ENCODE assay signal across 1 cellular context in the genomic region with DNA sequence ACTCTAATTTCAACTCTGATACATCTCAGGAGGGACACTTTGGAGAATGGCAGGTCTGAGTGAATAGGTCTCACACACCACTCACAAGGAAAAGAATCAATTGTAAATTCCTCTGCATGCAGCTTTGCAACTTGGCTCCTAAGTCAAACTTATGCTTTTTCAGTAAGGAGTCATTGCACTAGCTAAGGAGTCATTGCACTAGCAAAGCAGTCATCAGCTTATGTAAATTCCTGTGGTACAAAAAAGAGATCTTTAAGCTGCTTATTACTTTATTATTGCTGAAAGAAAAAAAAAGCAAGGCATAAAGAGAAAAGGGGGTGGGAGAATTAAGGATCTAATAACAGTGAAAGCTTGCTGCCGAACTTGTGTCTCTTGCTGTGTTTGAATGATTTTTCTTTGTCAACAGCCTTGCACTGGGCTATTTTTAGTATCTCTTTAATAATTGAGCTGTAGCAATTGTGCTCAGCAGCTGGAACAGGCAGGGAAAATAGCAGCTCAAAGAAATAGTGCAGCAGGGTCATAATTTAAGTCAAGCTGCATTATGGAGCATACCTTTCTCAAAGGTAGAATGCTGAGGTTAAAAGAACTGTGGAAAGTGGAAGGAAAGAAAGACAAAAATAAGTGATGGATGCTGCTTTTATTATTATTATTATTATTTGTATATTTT.
TF ChIP-seq lines count a peak whose summit lies in the region.

No MANE protein-coding gene starts in this region.

TF ChIP-seq in GM23338, 12 proteins besides CTCF, POLR2A, EP300 and RAD21 (continued from another document):
- TF ChIP-seq, protein P1, sequence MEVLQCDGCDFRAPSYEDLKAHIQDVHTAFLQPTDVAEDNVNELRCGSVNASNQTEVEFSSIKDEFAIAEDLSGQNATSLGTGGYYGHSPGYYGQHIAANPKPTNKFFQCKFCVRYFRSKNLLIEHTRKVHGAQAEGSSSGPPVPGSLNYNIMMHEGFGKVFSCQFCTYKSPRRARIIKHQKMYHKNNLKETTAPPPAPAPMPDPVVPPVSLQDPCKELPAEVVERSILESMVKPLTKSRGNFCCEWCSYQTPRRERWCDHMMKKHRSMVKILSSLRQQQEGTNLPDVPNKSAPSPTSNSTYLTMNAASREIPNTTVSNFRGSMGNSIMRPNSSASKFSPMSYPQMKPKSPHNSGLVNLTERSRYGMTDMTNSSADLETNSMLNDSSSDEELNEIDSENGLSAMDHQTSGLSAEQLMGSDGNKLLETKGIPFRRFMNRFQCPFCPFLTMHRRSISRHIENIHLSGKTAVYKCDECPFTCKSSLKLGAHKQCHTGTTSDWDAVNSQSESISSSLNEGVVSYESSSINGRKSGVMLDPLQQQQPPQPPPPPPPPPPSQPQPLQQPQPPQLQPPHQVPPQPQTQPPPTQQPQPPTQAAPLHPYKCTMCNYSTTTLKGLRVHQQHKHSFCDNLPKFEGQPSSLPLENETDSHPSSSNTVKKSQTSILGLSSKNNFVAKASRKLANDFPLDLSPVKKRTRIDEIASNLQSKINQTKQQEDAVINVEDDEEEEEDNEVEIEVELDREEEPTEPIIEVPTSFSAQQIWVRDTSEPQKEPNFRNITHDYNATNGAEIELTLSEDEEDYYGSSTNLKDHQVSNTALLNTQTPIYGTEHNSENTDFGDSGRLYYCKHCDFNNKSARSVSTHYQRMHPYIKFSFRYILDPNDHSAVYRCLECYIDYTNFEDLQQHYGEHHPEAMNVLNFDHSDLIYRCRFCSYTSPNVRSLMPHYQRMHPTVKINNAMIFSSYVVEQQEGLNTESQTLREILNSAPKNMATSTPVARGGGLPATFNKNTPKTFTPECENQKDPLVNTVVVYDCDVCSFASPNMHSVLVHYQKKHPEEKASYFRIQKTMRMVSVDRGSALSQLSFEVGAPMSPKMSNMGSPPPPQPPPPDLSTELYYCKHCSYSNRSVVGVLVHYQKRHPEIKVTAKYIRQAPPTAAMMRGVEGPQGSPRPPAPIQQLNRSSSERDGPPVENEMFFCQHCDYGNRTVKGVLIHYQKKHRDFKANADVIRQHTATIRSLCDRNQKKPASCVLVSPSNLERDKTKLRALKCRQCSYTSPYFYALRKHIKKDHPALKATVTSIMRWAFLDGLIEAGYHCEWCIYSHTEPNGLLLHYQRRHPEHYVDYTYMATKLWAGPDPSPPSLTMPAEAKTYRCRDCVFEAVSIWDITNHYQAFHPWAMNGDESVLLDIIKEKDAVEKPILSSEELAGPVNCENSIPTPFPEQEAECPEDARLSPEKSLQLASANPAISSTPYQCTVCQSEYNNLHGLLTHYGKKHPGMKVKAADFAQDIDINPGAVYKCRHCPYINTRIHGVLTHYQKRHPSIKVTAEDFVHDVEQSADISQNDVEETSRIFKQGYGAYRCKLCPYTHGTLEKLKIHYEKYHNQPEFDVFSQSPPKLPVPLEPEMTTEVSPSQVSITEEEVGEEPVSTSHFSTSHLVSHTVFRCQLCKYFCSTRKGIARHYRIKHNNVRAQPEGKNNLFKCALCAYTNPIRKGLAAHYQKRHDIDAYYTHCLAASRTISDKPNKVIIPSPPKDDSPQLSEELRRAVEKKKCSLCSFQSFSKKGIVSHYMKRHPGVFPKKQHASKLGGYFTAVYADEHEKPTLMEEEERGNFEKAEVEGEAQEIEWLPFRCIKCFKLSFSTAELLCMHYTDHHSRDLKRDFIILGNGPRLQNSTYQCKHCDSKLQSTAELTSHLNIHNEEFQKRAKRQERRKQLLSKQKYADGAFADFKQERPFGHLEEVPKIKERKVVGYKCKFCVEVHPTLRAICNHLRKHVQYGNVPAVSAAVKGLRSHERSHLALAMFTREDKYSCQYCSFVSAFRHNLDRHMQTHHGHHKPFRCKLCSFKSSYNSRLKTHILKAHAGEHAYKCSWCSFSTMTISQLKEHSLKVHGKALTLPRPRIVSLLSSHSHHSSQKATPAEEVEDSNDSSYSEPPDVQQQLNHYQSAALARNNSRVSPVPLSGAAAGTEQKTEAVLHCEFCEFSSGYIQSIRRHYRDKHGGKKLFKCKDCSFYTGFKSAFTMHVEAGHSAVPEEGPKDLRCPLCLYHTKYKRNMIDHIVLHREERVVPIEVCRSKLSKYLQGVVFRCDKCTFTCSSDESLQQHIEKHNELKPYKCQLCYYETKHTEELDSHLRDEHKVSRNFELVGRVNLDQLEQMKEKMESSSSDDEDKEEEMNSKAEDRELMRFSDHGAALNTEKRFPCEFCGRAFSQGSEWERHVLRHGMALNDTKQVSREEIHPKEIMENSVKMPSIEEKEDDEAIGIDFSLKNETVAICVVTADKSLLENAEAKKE (CRISPR knock-in tag; IDR thresholded peaks at IDR 0.05), result no peak
- TF ChIP-seq CREB1 (CRISPR knock-in tag; IDR thresholded peaks at IDR 0.05; ENCODE audit: low read depth), result no peak
- TF ChIP-seq, protein P2, sequence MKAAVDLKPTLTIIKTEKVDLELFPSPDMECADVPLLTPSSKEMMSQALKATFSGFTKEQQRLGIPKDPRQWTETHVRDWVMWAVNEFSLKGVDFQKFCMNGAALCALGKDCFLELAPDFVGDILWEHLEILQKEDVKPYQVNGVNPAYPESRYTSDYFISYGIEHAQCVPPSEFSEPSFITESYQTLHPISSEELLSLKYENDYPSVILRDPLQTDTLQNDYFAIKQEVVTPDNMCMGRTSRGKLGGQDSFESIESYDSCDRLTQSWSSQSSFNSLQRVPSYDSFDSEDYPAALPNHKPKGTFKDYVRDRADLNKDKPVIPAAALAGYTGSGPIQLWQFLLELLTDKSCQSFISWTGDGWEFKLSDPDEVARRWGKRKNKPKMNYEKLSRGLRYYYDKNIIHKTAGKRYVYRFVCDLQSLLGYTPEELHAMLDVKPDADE (IDR thresholded peaks at IDR 0.05), result no peak
- TF ChIP-seq EZH2phosphoT487 (IDR thresholded peaks at IDR 0.05; ENCODE audit: unreplicated experiment), result no peak
- no peak for TF ChIP-seq EZH2 (IDR thresholded peaks at IDR 0.05; ENCODE audit: low read depth, unreplicated experiment)
- TF ChIP-seq STAT1 (IDR thresholded peaks at IDR 0.05; ENCODE audit: unreplicated experiment), result no peak
- TF ChIP-seq ZNF331 (CRISPR knock-in tag; IDR thresholded peaks at IDR 0.05; ENCODE audit: low read depth), result no peak
- TF ChIP-seq ZNF114 (CRISPR knock-in tag; IDR thresholded peaks at IDR 0.05), result no peak
- TF ChIP-seq, protein P3, sequence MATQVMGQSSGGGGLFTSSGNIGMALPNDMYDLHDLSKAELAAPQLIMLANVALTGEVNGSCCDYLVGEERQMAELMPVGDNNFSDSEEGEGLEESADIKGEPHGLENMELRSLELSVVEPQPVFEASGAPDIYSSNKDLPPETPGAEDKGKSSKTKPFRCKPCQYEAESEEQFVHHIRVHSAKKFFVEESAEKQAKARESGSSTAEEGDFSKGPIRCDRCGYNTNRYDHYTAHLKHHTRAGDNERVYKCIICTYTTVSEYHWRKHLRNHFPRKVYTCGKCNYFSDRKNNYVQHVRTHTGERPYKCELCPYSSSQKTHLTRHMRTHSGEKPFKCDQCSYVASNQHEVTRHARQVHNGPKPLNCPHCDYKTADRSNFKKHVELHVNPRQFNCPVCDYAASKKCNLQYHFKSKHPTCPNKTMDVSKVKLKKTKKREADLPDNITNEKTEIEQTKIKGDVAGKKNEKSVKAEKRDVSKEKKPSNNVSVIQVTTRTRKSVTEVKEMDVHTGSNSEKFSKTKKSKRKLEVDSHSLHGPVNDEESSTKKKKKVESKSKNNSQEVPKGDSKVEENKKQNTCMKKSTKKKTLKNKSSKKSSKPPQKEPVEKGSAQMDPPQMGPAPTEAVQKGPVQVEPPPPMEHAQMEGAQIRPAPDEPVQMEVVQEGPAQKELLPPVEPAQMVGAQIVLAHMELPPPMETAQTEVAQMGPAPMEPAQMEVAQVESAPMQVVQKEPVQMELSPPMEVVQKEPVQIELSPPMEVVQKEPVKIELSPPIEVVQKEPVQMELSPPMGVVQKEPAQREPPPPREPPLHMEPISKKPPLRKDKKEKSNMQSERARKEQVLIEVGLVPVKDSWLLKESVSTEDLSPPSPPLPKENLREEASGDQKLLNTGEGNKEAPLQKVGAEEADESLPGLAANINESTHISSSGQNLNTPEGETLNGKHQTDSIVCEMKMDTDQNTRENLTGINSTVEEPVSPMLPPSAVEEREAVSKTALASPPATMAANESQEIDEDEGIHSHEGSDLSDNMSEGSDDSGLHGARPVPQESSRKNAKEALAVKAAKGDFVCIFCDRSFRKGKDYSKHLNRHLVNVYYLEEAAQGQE (IDR thresholded peaks at IDR 0.05; ENCODE audit: unreplicated experiment), result no peak
- no peak for TF ChIP-seq NANOG (IDR thresholded peaks at IDR 0.05; ENCODE audit: borderline replicate concordance)
TF ChIP-seq in GM23338: peak in this region for 0.
